ENCODE assay signal across 8 cellular contexts in the genomic region with DNA sequence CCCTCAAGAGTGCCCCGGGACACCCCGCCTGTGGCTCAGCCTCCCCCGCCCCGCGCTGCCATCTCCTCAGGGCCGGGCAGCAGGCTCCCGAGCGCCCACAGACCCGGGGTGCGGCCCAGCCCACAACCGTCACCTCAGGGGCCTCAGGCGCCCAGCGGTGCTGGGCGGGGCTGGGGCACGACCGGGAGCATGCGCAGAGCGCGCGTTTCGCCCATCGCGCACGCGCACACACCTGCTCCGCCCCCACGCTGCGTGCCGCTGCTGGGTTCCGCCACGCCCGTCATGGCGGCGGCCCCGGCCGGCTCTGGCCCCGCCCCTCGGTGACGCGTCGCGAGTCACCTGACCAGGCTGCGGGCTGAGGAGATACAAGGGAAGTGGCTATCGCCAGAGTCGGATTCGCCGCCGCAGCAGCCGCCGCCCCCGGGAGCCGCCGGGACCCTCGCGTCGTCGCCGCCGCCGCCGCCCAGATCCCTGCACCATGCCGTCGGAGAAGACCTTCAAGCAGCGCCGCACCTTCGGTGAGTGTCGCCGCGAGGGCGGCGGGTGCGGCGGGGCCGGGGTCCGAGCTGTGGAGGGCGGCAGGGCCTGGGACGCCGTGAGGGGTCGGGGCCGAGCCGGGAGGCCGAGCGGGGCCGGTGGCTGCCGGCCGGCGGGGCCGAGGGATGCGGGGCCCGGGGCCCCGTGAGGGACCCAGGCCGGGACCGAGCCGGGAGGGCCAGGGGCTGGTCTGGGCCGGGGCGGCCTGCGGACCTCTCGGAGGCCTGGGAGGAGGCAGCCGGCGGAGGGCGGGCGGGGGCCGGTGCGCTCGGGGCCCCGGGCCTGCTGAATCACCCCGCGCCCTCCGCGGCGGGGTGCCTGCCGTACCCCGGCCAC. TPM values are rescaled to one million over a fixed set of nuclear protein-coding genes. Genes with fewer than 3 reads are reported as not detected.
A peak's percentile ranks its signal among the peaks of the same experiment; 100 is the strongest.
DNase-seq lines count a peak whose midpoint lies in the region; ATAC-seq and TF ChIP-seq lines count a peak whose summit lies in the region.

A gene (plus strand): TSS at position 387 of the 873 bp plus-strand sequence. CDS start 92 bp downstream, at position 479.

- peak; percentile 89 for DNase-seq in NCI-H748 (lab: John Stamatoyannopoulos, UW; ENCODE audit: unreplicated experiment)
- peak; percentile 97 for DNase-seq in activated CD4-positive, alpha-beta T cell treated with anti-CD3 and anti-CD28 coated beads, Interleukin-2, amount 50 U/mL, for 1 hour
- peak; percentile 96 for DNase-seq in cortex of kidney (lab: John Stamatoyannopoulos, UW)
- peak; percentile 96 to 100 for DNase-seq in left lung
- DNase-seq in stimulated activated CD4-positive, alpha-beta T cell treated with anti-CD3 and anti-CD28 coated beads, Interleukin-2, amount 100 ng/mL, for 4 hours (ENCODE audit: low read depth): peak; percentile 94

- H3K4me1 ChIP-seq in BLaER1 treated with 17β-estradiol and CSF1 and Interleukin-3, amounts not matched to agents 10 nM and 100 nM: peaks cover 59 to 73% (median 65%) of the 10 kb centered on the region in 10 experiments
- H3K4me1 ChIP-seq in left lung: peaks cover 17 to 65% of the 10 kb centered on the region in 2 donors

- H3K9me3 ChIP-seq in BLaER1 treated with 17β-estradiol and CSF1 and Interleukin-3, amounts not matched to agents 10 nM and 100 nM (replicated peaks in 1 of 11): no peaks in the 10 kb centered on the region
- H3K9me3 ChIP-seq in left lung: no peaks in the 10 kb centered on the region

- peak within 1 kb of the TSS; percentile 94 to 99 (median 96) for H3K27ac ChIP-seq in BLaER1 treated with 17β-estradiol and CSF1 and Interleukin-3, amounts not matched to agents 10 nM and 100 nM
- peak within 1 kb of the TSS; percentile 94 to 99 for H3K27ac ChIP-seq in left lung

- TF ChIP-seq CTCF in left lung (IDR thresholded peaks at IDR 0.05): no peak

- H3K36me3 ChIP-seq in BLaER1 treated with 17β-estradiol and CSF1 and Interleukin-3, amounts not matched to agents 10 nM and 100 nM: peaks cover 4 to 19% (median 12%) of the 10 kb centered on the region in 11 experiments; a peak in 11 of 22 replicates
- H3K36me3 ChIP-seq in left lung: no peaks in the 10 kb centered on the region

- ATAC-seq in GM19351 (IDR thresholded peaks at IDR 0.05; ENCODE audit: unreplicated experiment): peak; percentile 59
- peak; percentile 51 for ATAC-seq in HG03520 (IDR thresholded peaks at IDR 0.05; ENCODE audit: unreplicated experiment)
- peak; percentile 85 for ATAC-seq in left lung

- H3K27me3 ChIP-seq in BLaER1 treated with 17β-estradiol and CSF1 and Interleukin-3, amounts not matched to agents 10 nM and 100 nM: no peaks in the 10 kb centered on the region
- no peaks in the 10 kb centered on the region for H3K27me3 ChIP-seq in left lung

- intact Hi-C loops in left lung (cut with DNase I): no loop called here

- peak within 1 kb of the TSS; percentile 94 to 100 (median 98) for H3K4me2 ChIP-seq in BLaER1 treated with 17β-estradiol and CSF1 and Interleukin-3, amounts not matched to agents 10 nM and 100 nM

- peak within 1 kb of the TSS; percentile 94 to 100 (median 98) for H3K9ac ChIP-seq in BLaER1 treated with 17β-estradiol and CSF1 and Interleukin-3, amounts not matched to agents 10 nM and 100 nM

- H4K20me1 ChIP-seq in BLaER1 treated with 17β-estradiol and CSF1 and Interleukin-3, amounts not matched to agents 10 nM and 100 nM: peaks cover 46 to 50% (median 50%) of the 10 kb centered on the region in 11 experiments

- peak within 1 kb of the TSS; percentile 88 to 97 (median 94) for H3K4me3 ChIP-seq in BLaER1 treated with 17β-estradiol and CSF1 and Interleukin-3, amounts not matched to agents 10 nM and 100 nM
- peak within 1 kb of the TSS; percentile 69 to 86 for H3K4me3 ChIP-seq in left lung

RNA-seq across cellular contexts. Expression of the gene that starts here (rescaled TPM):
- 10 to 100 TPM; 68.2 to 75.9 TPM for total RNA-seq in left lung

Comparison
In these comparisons a context has a peak if more than half of its experiments do, and no peak if none do; other contexts are left out.
1. Peak in every context shown above with its lines: DNase-seq, ATAC-seq, H3K4me3 ChIP-seq and H3K27ac ChIP-seq.